In the genomic region with DNA sequence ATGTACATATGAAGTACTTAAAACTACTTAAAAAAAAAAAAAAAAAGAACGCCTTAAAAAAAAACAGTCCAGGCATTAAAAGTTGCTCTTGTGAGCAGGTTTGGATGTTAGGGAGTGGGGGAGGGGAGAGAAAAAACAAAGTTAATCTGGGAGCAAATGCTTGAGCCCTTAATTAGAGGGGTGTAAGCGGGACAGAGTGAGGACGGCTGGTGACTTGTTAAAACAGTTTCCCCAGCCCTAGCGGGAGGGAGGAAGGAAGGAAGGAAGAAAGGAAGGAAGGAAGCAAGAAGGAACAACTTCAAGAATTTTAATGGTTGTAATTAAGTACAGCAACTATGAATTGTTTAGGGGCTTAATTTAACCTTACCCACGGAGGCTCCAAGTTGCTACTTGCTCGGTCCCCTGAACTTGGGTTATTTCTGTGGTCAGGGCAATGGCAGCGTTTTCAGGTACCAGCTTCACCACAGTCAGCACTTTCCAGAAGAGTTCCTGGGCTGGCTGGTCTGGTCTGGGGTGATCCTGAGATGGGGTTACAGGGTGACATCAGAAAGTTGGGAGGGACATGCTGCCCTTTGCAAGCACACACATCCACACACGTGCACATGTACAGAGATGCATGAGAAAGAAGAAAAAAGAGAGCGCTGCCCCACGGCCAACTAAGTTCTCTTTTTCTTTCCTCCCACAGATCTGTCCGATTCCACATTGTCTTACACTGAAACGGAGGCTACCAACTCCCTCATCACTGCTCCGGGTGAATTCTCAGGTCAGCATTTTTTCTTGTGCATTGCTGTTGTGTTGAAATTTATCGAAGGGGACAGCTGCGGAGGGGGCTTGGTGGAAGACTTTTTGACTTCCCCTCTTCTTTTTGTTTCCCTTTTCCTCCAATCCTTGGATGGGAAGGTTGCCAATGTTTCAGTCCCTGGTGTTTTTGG, we compare ENCODE assay signal across 1 cellular context.
TF ChIP-seq lines count a peak whose summit lies in the region.

No MANE protein-coding gene starts in this region.

TF ChIP-seq in endothelial cell of umbilical vein, 7 proteins besides CTCF, POLR2A, EP300 and RAD21 (continued from another document):
- TF ChIP-seq, protein P1, sequence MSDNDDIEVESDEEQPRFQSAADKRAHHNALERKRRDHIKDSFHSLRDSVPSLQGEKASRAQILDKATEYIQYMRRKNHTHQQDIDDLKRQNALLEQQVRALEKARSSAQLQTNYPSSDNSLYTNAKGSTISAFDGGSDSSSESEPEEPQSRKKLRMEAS (IDR thresholded peaks at IDR 0.05; ENCODE audit: insufficient read depth, insufficient read length), result no peak
- no peak for TF ChIP-seq JUN (IDR thresholded peaks at IDR 0.05; ENCODE audit: borderline replicate concordance, insufficient read depth, insufficient read length, low read depth)
- TF ChIP-seq POLR2AphosphoS5 (IDR thresholded peaks at IDR 0.05; ENCODE audit: insufficient read depth, low read depth, low read length), result no peak
